8 cellular contexts compared by ENCODE assay signal in genomic region chrX:109270580-109271484, GRCh38.
DNase-seq lines count a peak whose midpoint lies in the region; ATAC-seq and TF ChIP-seq lines count a peak whose summit lies in the region.

No MANE protein-coding gene starts in this region.

- ATAC-seq in GM21367 (IDR thresholded peaks at IDR 0.05; ENCODE audit: unreplicated experiment) (peak; percentile 89), HG03469 (IDR thresholded peaks at IDR 0.05; ENCODE audit: unreplicated experiment) (peak; percentile 93)

- TF ChIP-seq CTCF in GM12865 (IDR thresholded peaks at IDR 0.05; ENCODE audit: insufficient read depth, low read depth, low read length, missing control alignments), result no peak

- H3K4me1 Mint-ChIP-seq in activated T-helper 2 cell treated with anti-CD3 and anti-CD28 coated beads, Interferon-gamma antibody, Interleukin-2, Interleukin-4, amounts not matched to agents 10 μg/mL and 5 μg/mL and 100 μg/mL, durations not matched to agents 14 hours and 24 hours and 36 hours (ENCODE audit: low read depth), result peaks cover 2% of the 10 kb centered on the region
- H3K4me1 Mint-ChIP-seq in activated T-helper 1 cell treated with anti-CD3 and anti-CD28 coated beads, Interleukin-12 subunit alpha, Interleukin-12 subunit beta, Interleukin-2, Interleukin-4 antibody, amounts not matched to agents 30 ng/mL and 10 ng/mL and 1 ng/mL, durations not matched to agents 14 hours and 24 hours and 36 hours (ENCODE audit: low read depth), result no peaks in the 10 kb centered on the region

- no peaks in the 10 kb centered on the region for H3K27me3 Mint-ChIP-seq in activated T-helper 2 cell treated with anti-CD3 and anti-CD28 coated beads, Interferon-gamma antibody, Interleukin-2, Interleukin-4, amounts not matched to agents 10 μg/mL and 5 μg/mL and 100 μg/mL, durations not matched to agents 14 hours and 24 hours and 36 hours (ENCODE audit: low read depth)
- H3K27me3 Mint-ChIP-seq in activated T-helper 1 cell treated with anti-CD3 and anti-CD28 coated beads, Interleukin-12 subunit alpha, Interleukin-12 subunit beta, Interleukin-2, Interleukin-4 antibody, amounts not matched to agents 30 ng/mL and 10 ng/mL and 1 ng/mL, durations not matched to agents 14 hours and 24 hours and 36 hours (ENCODE audit: insufficient read depth), result no peaks in the 10 kb centered on the region

- H3K36me3 Mint-ChIP-seq in activated T-helper 2 cell treated with anti-CD3 and anti-CD28 coated beads, Interferon-gamma antibody, Interleukin-2, Interleukin-4, amounts not matched to agents 10 μg/mL and 5 μg/mL and 100 μg/mL, durations not matched to agents 14 hours and 24 hours and 36 hours (ENCODE audit: low read depth), result no peaks in the 10 kb centered on the region
- no peaks in the 10 kb centered on the region for H3K36me3 Mint-ChIP-seq in activated T-helper 1 cell treated with anti-CD3 and anti-CD28 coated beads, Interleukin-12 subunit alpha, Interleukin-12 subunit beta, Interleukin-2, Interleukin-4 antibody, amounts not matched to agents 30 ng/mL and 10 ng/mL and 1 ng/mL, durations not matched to agents 14 hours and 24 hours and 36 hours (ENCODE audit: low read depth)

- peak; percentile 93 for DNase-seq in GM12865 (ENCODE audit: low read depth)
- DNase-seq in activated T-helper 2 cell treated with anti-CD3 and anti-CD28 coated beads, Interferon-gamma antibody, Interleukin-2, Interleukin-4, amounts not matched to agents 10 μg/mL and 5 μg/mL and 100 μg/mL, durations not matched to agents 14 hours and 24 hours and 36 hours (ENCODE audit: low spot score), result no peak
- DNase-seq in ureter (ENCODE audit: low spot score), result peak; percentile 69
- no peak for DNase-seq in activated effector memory CD4-positive, alpha-beta T cell treated with Interleukin-2 at 50 U/mL for 16 hours
- DNase-seq in SHP77 (lab: John Stamatoyannopoulos, UW), result no peak
- no peak for DNase-seq in activated T-helper 1 cell treated with anti-CD3 and anti-CD28 coated beads, Interleukin-12 subunit alpha, Interleukin-12 subunit beta, Interleukin-2, Interleukin-4 antibody, amounts not matched to agents 30 ng/mL and 10 ng/mL and 1 ng/mL, durations not matched to agents 14 hours and 24 hours and 36 hours (ENCODE audit: low spot score)

- H3K4me3 Mint-ChIP-seq in activated T-helper 2 cell treated with anti-CD3 and anti-CD28 coated beads, Interferon-gamma antibody, Interleukin-2, Interleukin-4, amounts not matched to agents 10 μg/mL and 5 μg/mL and 100 μg/mL, durations not matched to agents 14 hours and 24 hours and 36 hours (ENCODE audit: low read depth), result no peak overlapping the region
- no peak overlapping the region for H3K4me3 Mint-ChIP-seq in activated T-helper 1 cell treated with anti-CD3 and anti-CD28 coated beads, Interleukin-12 subunit alpha, Interleukin-12 subunit beta, Interleukin-2, Interleukin-4 antibody, amounts not matched to agents 30 ng/mL and 10 ng/mL and 1 ng/mL, durations not matched to agents 14 hours and 24 hours and 36 hours

- H3K27ac Mint-ChIP-seq in activated T-helper 2 cell treated with anti-CD3 and anti-CD28 coated beads, Interferon-gamma antibody, Interleukin-2, Interleukin-4, amounts not matched to agents 10 μg/mL and 5 μg/mL and 100 μg/mL, durations not matched to agents 14 hours and 24 hours and 36 hours, result peak overlapping the region; percentile 68
- no peak overlapping the region for H3K27ac Mint-ChIP-seq in activated T-helper 1 cell treated with anti-CD3 and anti-CD28 coated beads, Interleukin-12 subunit alpha, Interleukin-12 subunit beta, Interleukin-2, Interleukin-4 antibody, amounts not matched to agents 30 ng/mL and 10 ng/mL and 1 ng/mL, durations not matched to agents 14 hours and 24 hours and 36 hours

- intact Hi-C loops in activated T-helper 2 cell treated with anti-CD3 and anti-CD28 coated beads, Interferon-gamma antibody, Interleukin-2, Interleukin-4, amounts not matched to agents 10 μg/mL and 5 μg/mL and 100 μg/mL, durations not matched to agents 14 hours and 24 hours and 36 hours (cut with micrococcal nuclease), result loop anchor here (1.0 kb wide), 1 partner anchor 86 kb away; no protein-coding TSS in a partner anchor
- intact Hi-C loops in activated T-helper 1 cell treated with anti-CD3 and anti-CD28 coated beads, Interleukin-12 subunit alpha, Interleukin-12 subunit beta, Interleukin-2, Interleukin-4 antibody, amounts not matched to agents 30 ng/mL and 10 ng/mL and 1 ng/mL, durations not matched to agents 14 hours and 24 hours and 36 hours (cut with micrococcal nuclease), result no loop called here

- H3K9me3 Mint-ChIP-seq in activated T-helper 2 cell treated with anti-CD3 and anti-CD28 coated beads, Interferon-gamma antibody, Interleukin-2, Interleukin-4, amounts not matched to agents 10 μg/mL and 5 μg/mL and 100 μg/mL, durations not matched to agents 14 hours and 24 hours and 36 hours, result no peaks in the 10 kb centered on the region
- H3K9me3 Mint-ChIP-seq in activated T-helper 1 cell treated with anti-CD3 and anti-CD28 coated beads, Interleukin-12 subunit alpha, Interleukin-12 subunit beta, Interleukin-2, Interleukin-4 antibody, amounts not matched to agents 30 ng/mL and 10 ng/mL and 1 ng/mL, durations not matched to agents 14 hours and 24 hours and 36 hours, result peaks cover 3% of the 10 kb centered on the region

- no peak overlapping the region for H3K4me3 ChIP-seq in GM12865 (ENCODE audit: low read depth, low read length)

Comparison
In these comparisons a context has a peak if more than half of its experiments do, and no peak if none do; other contexts are left out.
1. DNase-seq: peak in GM12865 (single experiment) and ureter (single experiment); none in activated T-helper 2 cell treated with anti-CD3 and anti-CD28 coated beads, Interferon-gamma antibody, Interleukin-2, Interleukin-4, amounts not matched to agents 10 μg/mL and 5 μg/mL and 100 μg/mL, durations not matched to agents 14 hours and 24 hours and 36 hours (single experiment), activated effector memory CD4-positive, alpha-beta T cell treated with Interleukin-2 at 50 U/mL for 16 hours (single experiment), SHP77 (0 of 2) and activated T-helper 1 cell treated with anti-CD3 and anti-CD28 coated beads, Interleukin-12 subunit alpha, Interleukin-12 subunit beta, Interleukin-2, Interleukin-4 antibody, amounts not matched to agents 30 ng/mL and 10 ng/mL and 1 ng/mL, durations not matched to agents 14 hours and 24 hours and 36 hours (single experiment).